ENCODE assay signal across 12 cellular contexts in genomic region chr14:68820119-68820518, GRCh38. TPM values are rescaled to one million over a fixed set of nuclear protein-coding genes. Genes with fewer than 3 reads are reported as not detected.
DNase-seq lines count a peak whose midpoint lies in the region; ATAC-seq, FAIRE-seq and TF ChIP-seq lines count a peak whose summit lies in the region.
"Had no signal": no experiment of that assay in that cellular context is flagged by ENCODE, and none has a peak within 500 bp of the region (broad histone marks: within the 10 kb centered on the region; RNA-seq: fewer than 3 reads in every experiment).

No MANE protein-coding gene starts in this region.

- CTCF ChIA-PET in activated CD8-positive, alpha-beta T cell treated with anti-CD3 and anti-CD28 coated beads, Interleukin-2, amount 10 ng/mL, durations not matched to agents 7 days and 5 days (lab: Charles Lee) = interaction anchor here (0.6 to 12.4 kb wide), 8 partner anchors 12 to 886 kb away, joined by 3 to 246 read pairs (median 6); partner anchors contain the start of gene ZFP36L1
- CTCF ChIA-PET in HepG2 (lab: Yijun Ruan, JAX; ENCODE audit: low intra/inter-chr PET ratio, low total read pairs) = no interaction called here

- no peak for DNase-seq in T-helper 2 cell treated with Interferon-gamma antibody and Interleukin-4, amounts not matched to agents 5 μg/mL and 100 μg/mL, for 36 hours (ENCODE audit: low spot score)
- DNase-seq in T-helper 2 cell (no peak), HepG2 (ENCODE audit: low spot score) (no peak), stomach (no peak), H4 (ENCODE audit: low spot score) (no peak), NCI-H2081 treated with DMSO at 0.1 percent for 48 hours (lab: John Stamatoyannopoulos, UW) (no peak)
- no peak for DNase-seq in activated CD8-positive, alpha-beta T cell treated with anti-CD3 and anti-CD28 coated beads, Interleukin-2, amount 10 ng/mL, durations not matched to agents 7 days and 5 days
- DNase-seq in activated CD4-positive, CD25-positive, alpha-beta regulatory T cell (lab: John Stamatoyannopoulos, UW) = no peak
- DNase-seq: activated gamma-delta T cell treated with Interleukin-2 at 50 U/mL for 16 hours, NCI-H1694 had no signal

- no peaks in the 10 kb centered on the region for H3K27me3 ChIP-seq in HepG2 (ENCODE audit: control insufficient read depth in 1 of 2, insufficient read depth in 2 of 2, low read length in 2 of 2)
- H3K27me3 ChIP-seq in stomach = no peaks in the 10 kb centered on the region

- H3K36me3 Mint-ChIP-seq in T-helper 2 cell treated with Interferon-gamma antibody and Interleukin-4, amounts not matched to agents 5 μg/mL and 100 μg/mL, for 36 hours (ENCODE audit: low read depth) = no peaks in the 10 kb centered on the region
- H3K36me3 Mint-ChIP-seq in activated CD8-positive, alpha-beta T cell treated with anti-CD3 and anti-CD28 coated beads, Interleukin-2, amount 10 ng/mL, durations not matched to agents 7 days and 5 days (ENCODE audit: low read depth) = no peaks in the 10 kb centered on the region

- in situ Hi-C loops in HepG2 (cut with HindIII; ENCODE audit: extremely low pct_ligation_motif_present, low pct_unique_long_range_greater_than_20kb) = loop anchor here (25.0 kb wide), 1 partner anchor 1208 kb away; the partner anchor contains the start of genes ARG2 and PIGH

- no peak for TF ChIP-seq CTCF in HepG2 (CRISPR knock-in tag; IDR thresholded peaks at IDR 0.05)
- no peak for TF ChIP-seq CTCF in stomach (IDR thresholded peaks at IDR 0.05)

- TF ChIP-seq POLR2A in HepG2 (IDR thresholded peaks at IDR 0.05; ENCODE audit: insufficient read depth in 1 of 2, low read depth in 2 of 2, low read length in 2 of 2) (no peak), stomach (IDR thresholded peaks at IDR 0.05) (no peak)

- H3K79me2 ChIP-seq in HepG2 (ENCODE audit: insufficient read depth, low read length) = no peaks in the 10 kb centered on the region

- no TSS peak for BruUV-seq in HepG2 (replicated peaks; lab: Mats Ljungman, UMichigan)

- no peak for ATAC-seq in activated CD8-positive, alpha-beta T cell treated with anti-CD3 and anti-CD28 coated beads, Interleukin-2, amount 10 ng/mL, durations not matched to agents 7 days and 5 days
- ATAC-seq in HepG2 = no peak

- H3K27ac ChIP-seq in HepG2 (ENCODE audit: extremely low read length, insufficient read depth, low read length) (no peak overlapping the region), stomach (peak overlapping the region in 3 of 5 donors; percentile 66 to 98 (median 68))

- peak overlapping the region; percentile 64 for H3K4me2 ChIP-seq in HepG2 (ENCODE audit: low read depth, low read length)

- H3K27me3 Mint-ChIP-seq in T-helper 2 cell treated with Interferon-gamma antibody and Interleukin-4, amounts not matched to agents 5 μg/mL and 100 μg/mL, for 36 hours (ENCODE audit: low read depth) = no peaks in the 10 kb centered on the region
- H3K27me3 Mint-ChIP-seq in activated CD8-positive, alpha-beta T cell treated with anti-CD3 and anti-CD28 coated beads, Interleukin-2, amount 10 ng/mL, durations not matched to agents 7 days and 5 days (ENCODE audit: low read depth) = no peaks in the 10 kb centered on the region

- TF ChIP-seq RAD21 in HepG2 (CRISPR knock-in tag; IDR thresholded peaks at IDR 0.05) = no peak

- H2AFZ ChIP-seq in HepG2 (ENCODE audit: low read length) = no peak overlapping the region

- H3K4me1 Mint-ChIP-seq in T-helper 2 cell treated with Interferon-gamma antibody and Interleukin-4, amounts not matched to agents 5 μg/mL and 100 μg/mL, for 36 hours (ENCODE audit: low read depth) = peaks cover 41% of the 10 kb centered on the region
- peaks cover 59% of the 10 kb centered on the region for H3K4me1 Mint-ChIP-seq in activated CD8-positive, alpha-beta T cell treated with anti-CD3 and anti-CD28 coated beads, Interleukin-2, amount 10 ng/mL, durations not matched to agents 7 days and 5 days (ENCODE audit: low read depth)

- H3K9me3 Mint-ChIP-seq in T-helper 2 cell treated with Interferon-gamma antibody and Interleukin-4, amounts not matched to agents 5 μg/mL and 100 μg/mL, for 36 hours = no peaks in the 10 kb centered on the region
- no peaks in the 10 kb centered on the region for H3K9me3 Mint-ChIP-seq in activated CD8-positive, alpha-beta T cell treated with anti-CD3 and anti-CD28 coated beads, Interleukin-2, amount 10 ng/mL, durations not matched to agents 7 days and 5 days (ENCODE audit: insufficient read depth)

- intact Hi-C loops in HepG2 (cut with micrococcal nuclease; ENCODE audit: unreplicated experiment) (no loop called here), stomach (cut with DNase I; ENCODE audit: low total_unique reads) (loop anchor here (10.0 kb wide), 1 partner anchor 885 kb away; no protein-coding TSS in a partner anchor)

- H3K4me3 Mint-ChIP-seq in T-helper 2 cell treated with Interferon-gamma antibody and Interleukin-4, amounts not matched to agents 5 μg/mL and 100 μg/mL, for 36 hours = peak overlapping the region; percentile 37
- H3K4me3 Mint-ChIP-seq in activated CD8-positive, alpha-beta T cell treated with anti-CD3 and anti-CD28 coated beads, Interleukin-2, amount 10 ng/mL, durations not matched to agents 7 days and 5 days = no peak overlapping the region

- FAIRE-seq in HepG2 (lab: Jason Lieb, UNC) = no peak
- FAIRE-seq: A204.1 had no signal

- peaks cover 94% of the 10 kb centered on the region for H3K4me1 ChIP-seq in HepG2 (ENCODE audit: insufficient read depth, low read length)
- H3K4me1 ChIP-seq in stomach = peaks cover 21 to 59% (median 43%) of the 10 kb centered on the region in 4 donors

- POLR2A ChIA-PET in activated CD8-positive, alpha-beta T cell treated with anti-CD3 and anti-CD28 coated beads, Interleukin-2, amount 10 ng/mL, durations not matched to agents 7 days and 5 days (lab: Charles Lee) = interaction anchor here (1.8 to 12.5 kb wide), 4 partner anchors 24 to 537 kb away, joined by 5 to 314 read pairs (median 104); partner anchors contain the start of gene ZFP36L1
- POLR2A ChIA-PET in HepG2 (lab: Yijun Ruan, JAX) = interaction anchor here (1.5 to 2.7 kb wide), 4 partner anchors 9 to 648 kb away, joined by 3 to 12 read pairs (median 8); partner anchors contain the start of gene ZFP36L1

- TF ChIP-seq EP300 in HepG2 (IDR thresholded peaks at IDR 0.05; ENCODE audit: low read depth in 2 of 2, low read length in 2 of 2) (no peak), HepG2 (CRISPR knock-in tag; IDR thresholded peaks at IDR 0.05; ENCODE audit: borderline replicate concordance) (no peak), stomach (IDR thresholded peaks at IDR 0.05) (no peak)

- H3K27ac Mint-ChIP-seq in T-helper 2 cell treated with Interferon-gamma antibody and Interleukin-4, amounts not matched to agents 5 μg/mL and 100 μg/mL, for 36 hours = peak overlapping the region; percentile 75
- H3K27ac Mint-ChIP-seq in activated CD8-positive, alpha-beta T cell treated with anti-CD3 and anti-CD28 coated beads, Interleukin-2, amount 10 ng/mL, durations not matched to agents 7 days and 5 days = peak overlapping the region; percentile 83

- H3K4me3 ChIP-seq in HepG2 (replicated peaks in 1 of 3; ENCODE audit: insufficient read depth in 1 of 3, low read depth in 2 of 3, low read length in 3 of 3) (peak overlapping the region in 1 of 3 experiments; percentile 54; a peak in 1 of 6 replicates), stomach (no peak overlapping the region)
- H3K4me3 ChIP-seq: coronary artery had no signal

- H3K9me3 ChIP-seq in HepG2 (ENCODE audit: low read length) (no peaks in the 10 kb centered on the region), stomach (no peaks in the 10 kb centered on the region)

- WGBS in HepG2 (ENCODE audit: low lambda C conversion rate) = 72% methylated on average over 5 of the region's 9 CpGs
- 82 to 95% (median 89%) methylated on average over 9 of the region's 9 CpGs for WGBS in stomach, 5 donors

- no peaks in the 10 kb centered on the region for H4K20me1 ChIP-seq in HepG2 (ENCODE audit: insufficient read depth, low read length)

- no peak overlapping the region for H3K9ac ChIP-seq in HepG2 (ENCODE audit: insufficient read depth, low read depth, low read length)

- H3K36me3 ChIP-seq in HepG2 (replicated peaks in 1 of 2; ENCODE audit: control insufficient read depth in 1 of 2, insufficient read depth in 2 of 2, low read length in 2 of 2) (no peaks in the 10 kb centered on the region), stomach (no peaks in the 10 kb centered on the region)

TF ChIP-seq in HepG2, 621 proteins besides CTCF, POLR2A, EP300 and RAD21 (continues in another document):
- peak; percentile 76; the same call in 1 of the 2 replicates for TF ChIP-seq ZBTB38 (CRISPR knock-in tag; IDR thresholded peaks at IDR 0.05)

RNA-seq across cellular contexts. Expression of gene ZFP36L1, which starts 27.3 kb away (rescaled TPM):
- 10 to 100 TPM; 63.3 to 73.2 TPM for total RNA-seq in activated CD8-positive, alpha-beta T cell treated with anti-CD3 and anti-CD28 coated beads, Interleukin-2, amount 10 ng/mL, durations not matched to agents 7 days and 5 days
- total RNA-seq in HepG2 (2016; rRNA removed; fragmentation: Illumina TruSeq; extraction: Trizol) = 7.4 and 8.4 TPM in 2 replicates
- 2.6 and 3.4 TPM in 2 replicates for total RNA-seq in HepG2 (2016; cell fraction: cytosol; rRNA removed; fragmentation: Illumina TruSeq; extraction: Trizol; ENCODE audit: low read depth)
- 7.9 and 8.4 TPM in 2 replicates for total RNA-seq in HepG2 (2016; cell fraction: insoluble cytoplasmic fraction; rRNA removed; fragmentation: Illumina TruSeq; extraction: Trizol)
- 11.1 and 11.3 TPM in 2 replicates for total RNA-seq in HepG2 (2016; cell fraction: membrane; rRNA removed; fragmentation: Illumina TruSeq; extraction: Trizol)
- total RNA-seq in HepG2 (2016; cell fraction: nucleus; rRNA removed; fragmentation: Illumina TruSeq; extraction: Trizol) = 13.8 and 14.1 TPM in 2 replicates
- 10.2 and 12.7 TPM in 2 replicates for polyA plus RNA-seq in HepG2 (2011; rRNA removed)
- polyA plus RNA-seq in HepG2 (2011; cell fraction: cytosol; rRNA removed) = 11.2 and 18.0 TPM in 2 replicates
- polyA plus RNA-seq in HepG2 (2011; cell fraction: nucleus; rRNA removed) = 66.5 and 69.1 TPM in 2 replicates
- 23.2 and 32.2 TPM in 2 replicates for polyA plus RNA-seq in HepG2 (2012)
- 2.7 and 2.8 TPM in 2 replicates for polyA plus RNA-seq in HepG2 (2016; cell fraction: cytosol; fragmentation: Illumina TruSeq; extraction: Trizol; ENCODE audit: low read depth)
- 20.7 and 26.8 TPM in 2 replicates for polyA plus RNA-seq in HepG2 (2016; cell fraction: insoluble cytoplasmic fraction; fragmentation: Illumina TruSeq; extraction: Trizol; ENCODE audit: low read depth)
- polyA plus RNA-seq in HepG2 (2016; cell fraction: membrane; fragmentation: Illumina TruSeq; extraction: Trizol; ENCODE audit: low read depth) = 9.2 and 10.1 TPM in 2 replicates
- 53.8 and 57.0 TPM in 2 replicates for polyA plus RNA-seq in HepG2 (2016; cell fraction: nucleus; fragmentation: Illumina TruSeq; extraction: Trizol; ENCODE audit: insufficient read depth, low read depth)
- 8.5 and 26.8 TPM in 2 replicates for polyA minus RNA-seq in HepG2 (2011; rRNA and poly(A)+ RNA removed; ENCODE audit: low replicate concordance)
- 56.3 and 73.8 TPM in 2 replicates for polyA minus RNA-seq in HepG2 (2011; cell fraction: cytosol; rRNA and poly(A)+ RNA removed)
- 11.8 and 13.8 TPM in 2 replicates for polyA minus RNA-seq in HepG2 (2011; cell fraction: nucleus; rRNA and poly(A)+ RNA removed)
- 100 to 1,000 TPM in 4 of 5 donors, 10 to 100 TPM in 1; 44.4 to 655 (median 255) TPM for total RNA-seq in stomach
- 10 to 100 TPM; 64.0 to 80.1 (median 70.4) TPM for polyA plus RNA-seq in stomach
- total RNA-seq in H4 (2014; rRNA removed; shearing (Covaris generic)) = 27.7 and 31.0 TPM in 2 replicates
